In genomic region chr5:10704949-10705621, GRCh38 we compare ENCODE assay signal across 9 cellular contexts.
A peak's percentile ranks its signal among the peaks of the same experiment; 100 is the strongest.
DNase-seq lines count a peak whose midpoint lies in the region; ATAC-seq lines count a peak whose summit lies in the region.
"Had no signal": no experiment of that assay in that cellular context is flagged by ENCODE, and none has a peak within 500 bp of the region (broad histone marks: within the 10 kb centered on the region; RNA-seq: fewer than 3 reads in every experiment).

No MANE protein-coding gene starts in this region.

- H3K4me3 Mint-ChIP-seq in activated naive CD4-positive, alpha-beta T cell treated with anti-CD3 and anti-CD28 coated beads, Interleukin-2, amount 10 ng/mL, durations not matched to agents 7 days and 5 days, result no peak overlapping the region
- H3K4me3 Mint-ChIP-seq in effector memory CD8-positive, alpha-beta T cell, result peak overlapping the region; percentile 10 to 20
- H3K4me3 Mint-ChIP-seq in stimulated activated naive CD8-positive, alpha-beta T cell treated with anti-CD3 and anti-CD28 coated beads, Interleukin-15, Interleukin-2, amounts not matched to agents 100 ng/mL and 50 ng/mL, for 24 hours, result no peak overlapping the region

- H3K36me3 Mint-ChIP-seq in activated naive CD4-positive, alpha-beta T cell treated with anti-CD3 and anti-CD28 coated beads, Interleukin-2, amount 10 ng/mL, durations not matched to agents 7 days and 5 days, result peaks cover 1% of the 10 kb centered on the region
- H3K36me3 Mint-ChIP-seq in effector memory CD8-positive, alpha-beta T cell (ENCODE audit: insufficient read depth), result peaks cover 4% of the 10 kb centered on the region
- peaks cover 11% of the 10 kb centered on the region for H3K36me3 Mint-ChIP-seq in stimulated activated naive CD8-positive, alpha-beta T cell treated with anti-CD3 and anti-CD28 coated beads, Interleukin-15, Interleukin-2, amounts not matched to agents 100 ng/mL and 50 ng/mL, for 24 hours (ENCODE audit: low read depth)

- DNase-seq in activated naive CD4-positive, alpha-beta T cell treated with anti-CD3 and anti-CD28 coated beads, Interleukin-2, amount 10 ng/mL, durations not matched to agents 7 days and 5 days, result no peak
- DNase-seq in activated naive CD4-positive, alpha-beta T cell (lab: John Stamatoyannopoulos, UW), result no peak
- DNase-seq in NOMO-1 treated with dmso at 0.1 percent for 144 hours (lab: John Stamatoyannopoulos, UW; ENCODE audit: unreplicated experiment) (peak; percentile 62), NCI-H187 (lab: John Stamatoyannopoulos, UW) (no peak), NCI-H2171 (lab: John Stamatoyannopoulos, UW) (no peak)
- peak in 1 of 3 experiments; percentile 3 for DNase-seq in effector memory CD8-positive, alpha-beta T cell
- DNase-seq in stimulated activated CD8-positive, alpha-beta memory T cell treated with anti-CD3 and anti-CD28 coated beads, Interleukin-4, amount 100 ng/mL, for 48 hours, result no peak

- H3K27ac Mint-ChIP-seq in activated naive CD4-positive, alpha-beta T cell treated with anti-CD3 and anti-CD28 coated beads, Interleukin-2, amount 10 ng/mL, durations not matched to agents 7 days and 5 days, result peak overlapping the region; percentile 43
- H3K27ac Mint-ChIP-seq in effector memory CD8-positive, alpha-beta T cell, result peak overlapping the region; percentile 86 to 87
- peak overlapping the region; percentile 83 for H3K27ac Mint-ChIP-seq in stimulated activated naive CD8-positive, alpha-beta T cell treated with anti-CD3 and anti-CD28 coated beads, Interleukin-15, Interleukin-2, amounts not matched to agents 100 ng/mL and 50 ng/mL, for 24 hours

- ATAC-seq in effector memory CD8-positive, alpha-beta T cell (replicated peaks), result peak; percentile 77
- ATAC-seq: Panc1 had no signal

- peaks cover 20% of the 10 kb centered on the region for H3K4me1 Mint-ChIP-seq in activated naive CD4-positive, alpha-beta T cell treated with anti-CD3 and anti-CD28 coated beads, Interleukin-2, amount 10 ng/mL, durations not matched to agents 7 days and 5 days
- peaks cover 28 to 34% of the 10 kb centered on the region in 2 donors for H3K4me1 Mint-ChIP-seq in effector memory CD8-positive, alpha-beta T cell (ENCODE audit: low read depth in 2 of 2)
- peaks cover 45% of the 10 kb centered on the region for H3K4me1 Mint-ChIP-seq in stimulated activated naive CD8-positive, alpha-beta T cell treated with anti-CD3 and anti-CD28 coated beads, Interleukin-15, Interleukin-2, amounts not matched to agents 100 ng/mL and 50 ng/mL, for 24 hours (ENCODE audit: low read depth)

- no peaks in the 10 kb centered on the region for H3K27me3 Mint-ChIP-seq in activated naive CD4-positive, alpha-beta T cell treated with anti-CD3 and anti-CD28 coated beads, Interleukin-2, amount 10 ng/mL, durations not matched to agents 7 days and 5 days
- H3K27me3 Mint-ChIP-seq in effector memory CD8-positive, alpha-beta T cell, result no peaks in the 10 kb centered on the region
- no peaks in the 10 kb centered on the region for H3K27me3 Mint-ChIP-seq in stimulated activated naive CD8-positive, alpha-beta T cell treated with anti-CD3 and anti-CD28 coated beads, Interleukin-15, Interleukin-2, amounts not matched to agents 100 ng/mL and 50 ng/mL, for 24 hours

- CTCF ChIA-PET in activated naive CD4-positive, alpha-beta T cell treated with anti-CD3 and anti-CD28 coated beads, Interleukin-2, amount 10 ng/mL, durations not matched to agents 7 days and 5 days (lab: Charles Lee), result no interaction called here

- no peaks in the 10 kb centered on the region for H3K9me3 Mint-ChIP-seq in activated naive CD4-positive, alpha-beta T cell treated with anti-CD3 and anti-CD28 coated beads, Interleukin-2, amount 10 ng/mL, durations not matched to agents 7 days and 5 days
- no peaks in the 10 kb centered on the region for H3K9me3 Mint-ChIP-seq in effector memory CD8-positive, alpha-beta T cell
- no peaks in the 10 kb centered on the region for H3K9me3 Mint-ChIP-seq in stimulated activated naive CD8-positive, alpha-beta T cell treated with anti-CD3 and anti-CD28 coated beads, Interleukin-15, Interleukin-2, amounts not matched to agents 100 ng/mL and 50 ng/mL, for 24 hours

Comparison
In these comparisons a context has a peak if more than half of its experiments do, and no peak if none do; other contexts are left out.
1. H3K4me3 Mint-ChIP-seq: peak in effector memory CD8-positive, alpha-beta T cell (2 of 2); none in activated naive CD4-positive, alpha-beta T cell treated with anti-CD3 and anti-CD28 coated beads, Interleukin-2, amount 10 ng/mL, durations not matched to agents 7 days and 5 days (single experiment) and stimulated activated naive CD8-positive, alpha-beta T cell treated with anti-CD3 and anti-CD28 coated beads, Interleukin-15, Interleukin-2, amounts not matched to agents 100 ng/mL and 50 ng/mL, for 24 hours (single experiment).
2. Peak in every context shown above with its lines, with median percentiles within 50 percentile points of each other: H3K27ac Mint-ChIP-seq.